Comparison of ENCODE assay signal across 8 cellular contexts in genomic region chr1:204506091-204506968, GRCh38. TPM values are rescaled to one million over a fixed set of nuclear protein-coding genes. Genes with fewer than 3 reads are reported as not detected.
DNase-seq lines count a peak whose midpoint lies in the region; ATAC-seq and TF ChIP-seq lines count a peak whose summit lies in the region.

No MANE protein-coding gene starts in this region.

- H4K20me1 ChIP-seq in SK-N-SH (ENCODE audit: insufficient read depth): peaks cover 3% of the 10 kb centered on the region

- no peaks in the 10 kb centered on the region for H3K79me2 ChIP-seq in SK-N-SH (ENCODE audit: insufficient read depth)

- intact Hi-C loops in left ventricle myocardium inferior (cut with micrococcal nuclease) (no loop called here), posterior cingulate gyrus (cut with DNase I) (loop anchor here (2.0 kb wide), 1 partner anchor 300 kb away; no protein-coding TSS in a partner anchor), uterus (cut with DNase I; ENCODE audit: low total_unique reads) (no loop called here)

- H3K9me3 ChIP-seq in SK-N-SH (no peaks in the 10 kb centered on the region), adipocyte (ENCODE audit: control insufficient read depth, low read length) (no peaks in the 10 kb centered on the region), left ventricle myocardium inferior (replicated peaks) (no peaks in the 10 kb centered on the region), uterus (no peaks in the 10 kb centered on the region)

- peak; percentile 46 for ATAC-seq in HG02623 (IDR thresholded peaks at IDR 0.05; ENCODE audit: unreplicated experiment)

- peak in 1 of 2 donors; percentile 11 for TF ChIP-seq POLR2A in uterus (IDR thresholded peaks at IDR 0.05)

- peak overlapping the region; percentile 78 for H3K4me2 ChIP-seq in SK-N-SH

- H3K27me3 ChIP-seq in SK-N-SH (ENCODE audit: insufficient read depth): no peaks in the 10 kb centered on the region
- H3K27me3 ChIP-seq in adipocyte (replicated peaks; ENCODE audit: control insufficient read depth, insufficient read depth, low read length): no peaks in the 10 kb centered on the region
- no peaks in the 10 kb centered on the region for H3K27me3 ChIP-seq in left ventricle myocardium inferior (ENCODE audit: low read depth)
- H3K27me3 ChIP-seq in uterus: no peaks in the 10 kb centered on the region

- 3% methylated on average over 31 of the region's 31 CpGs for WGBS in SK-N-SH (ENCODE audit: low lambda C conversion rate)

- peak in 1 of 2 experiments; percentile 72; a peak in 1 of 4 replicates for TF ChIP-seq EP300 in SK-N-SH (IDR thresholded peaks at IDR 0.05; ENCODE audit: borderline replicate concordance in 1 of 2, low read depth in 1 of 2, low read length in 1 of 2)

- H3K4me1 ChIP-seq in SK-N-SH (ENCODE audit: control insufficient read depth in 1 of 2, insufficient read depth in 2 of 2, low read depth in 1 of 2, low read length in 1 of 2) (peaks cover 3 to 5% of the 10 kb centered on the region in 2 experiments; a peak in 2 of 4 replicates), adipocyte (ENCODE audit: control insufficient read depth, insufficient read depth, low read length) (peaks cover 8% of the 10 kb centered on the region), left ventricle myocardium inferior (peaks cover 22% of the 10 kb centered on the region), uterus (no peaks in the 10 kb centered on the region)

- peak overlapping the region; percentile 97 for H2AFZ ChIP-seq in SK-N-SH (ENCODE audit: low read depth)

- CTCF ChIA-PET in SK-N-SH (lab: Yijun Ruan, JAX): interaction anchor here (0.6 to 26.2 kb wide), 15 partner anchors 10 to 435 kb away, joined by 3 to 1005 read pairs (median 4); partner anchors contain the start of genes MDM4 and PIK3C2B

- H3F3A ChIP-seq in SK-N-SH (replicated peaks; ENCODE audit: insufficient read depth): peaks cover 36% of the 10 kb centered on the region

- H3K27ac ChIP-seq in SK-N-SH (ENCODE audit: low read depth in 2 of 2, low read length in 1 of 2): peak overlapping the region; percentile 79 to 95
- H3K27ac ChIP-seq in left ventricle myocardium inferior (replicated peaks): peak overlapping the region; percentile 88
- peak overlapping the region; percentile 90 to 96 for H3K27ac ChIP-seq in uterus

- POLR2A ChIA-PET in SK-N-SH (lab: Yijun Ruan, JAX): interaction anchor here (0.6 to 3.6 kb wide), 6 partner anchors 10 to 75 kb away, joined by 3 to 51 read pairs (median 4); partner anchors contain the start of genes MDM4 and PIK3C2B

- H3K4me3 ChIP-seq in SK-N-SH (ENCODE audit: low read depth in 2 of 2, low read length in 1 of 2) (peak overlapping the region; percentile 41 to 72), adipocyte (ENCODE audit: low read length) (peak overlapping the region; percentile 80), left ventricle myocardium inferior (peak overlapping the region; percentile 71), uterus (peak overlapping the region; percentile 51 to 62)

- DNase-seq in GF-D8 (lab: John Stamatoyannopoulos, UW): peak; percentile 87
- peak; percentile 91 for DNase-seq in NCI-H1092 (lab: John Stamatoyannopoulos, UW)
- peak; percentile 33 for DNase-seq in SK-N-SH
- peak; percentile 93 for DNase-seq in adipocyte (ENCODE audit: low read depth)
- DNase-seq in left ventricle myocardium inferior: peak; percentile 55
- peak in 8 of 10 donors; percentile 49 to 90 (median 58) for DNase-seq in posterior cingulate gyrus
- DNase-seq in uterus: peak; percentile 66 to 74

- no peak for TF ChIP-seq RAD21 in SK-N-SH (IDR thresholded peaks at IDR 0.05; ENCODE audit: low read length)

- TF ChIP-seq CTCF in SK-N-SH (IDR thresholded peaks at IDR 0.05): no peak
- no peak for TF ChIP-seq CTCF in left ventricle myocardium inferior (IDR thresholded peaks at IDR 0.05; ENCODE audit: borderline replicate concordance)
- TF ChIP-seq CTCF in uterus (IDR thresholded peaks at IDR 0.05): no peak

- H3K9ac ChIP-seq in SK-N-SH: peak overlapping the region; percentile 58
- H3K9ac ChIP-seq in adipocyte (ENCODE audit: low read length): peak overlapping the region; percentile 76

- H3K9me2 ChIP-seq in SK-N-SH: no peaks in the 10 kb centered on the region

- no peaks in the 10 kb centered on the region for H3K36me3 ChIP-seq in SK-N-SH (replicated peaks in 1 of 2; ENCODE audit: control insufficient read depth in 1 of 2, insufficient read depth in 2 of 2, low read length in 1 of 2)
- no peaks in the 10 kb centered on the region for H3K36me3 ChIP-seq in adipocyte (ENCODE audit: control insufficient read depth, insufficient read depth, low read length, severe bottlenecking)
- H3K36me3 ChIP-seq in left ventricle myocardium inferior: no peaks in the 10 kb centered on the region
- H3K36me3 ChIP-seq in uterus: no peaks in the 10 kb centered on the region

TF ChIP-seq in SK-N-SH, 30 proteins besides CTCF, POLR2A, EP300 and RAD21:
- TF ChIP-seq SMC3 (IDR thresholded peaks at IDR 0.05; ENCODE audit: low read depth, low read length) (no peak), MEF2A (IDR thresholded peaks at IDR 0.05; ENCODE audit: borderline replicate concordance, low read depth) (no peak), RCOR1 (IDR thresholded peaks at IDR 0.05; ENCODE audit: low read length) (peak; percentile 63; the same call in 1 of the 2 replicates), CHD2 (IDR thresholded peaks at IDR 0.05; ENCODE audit: low read length, partially characterized antibody) (peak; percentile 62), PBX3 (IDR thresholded peaks at IDR 0.05) (0 out of 2 replicates have a peak, but pooled peaks have one; percentile 25), FOXJ3 (CRISPR knock-in tag; IDR thresholded peaks at IDR 0.05) (no peak; the same call in 1 of the 2 replicates), SIN3A (IDR thresholded peaks at IDR 0.05; ENCODE audit: borderline replicate concordance, low read depth, low read length) (no peak), TAF1 (IDR thresholded peaks at IDR 0.05; ENCODE audit: borderline replicate concordance, low read depth, low read length) (peak; percentile 28; the same call in 1 of the 2 replicates), FOSL2 (IDR thresholded peaks at IDR 0.05; ENCODE audit: borderline replicate concordance, low read depth) (peak; percentile 70), MXI1 (IDR thresholded peaks at IDR 0.05; ENCODE audit: low read depth, low read length) (0 out of 2 replicates have a peak, but pooled peaks have one; percentile 58), YY1 (IDR thresholded peaks at IDR 0.05; ENCODE audit: low read depth) (no peak), RXRA (IDR thresholded peaks at IDR 0.05; ENCODE audit: borderline replicate concordance, low read depth) (peak; percentile 33; the same call in 1 of the 2 replicates), TCF12 (IDR thresholded peaks at IDR 0.05) (0 out of 2 replicates have a peak, but pooled peaks have one; percentile 19), MAX (IDR thresholded peaks at IDR 0.05; ENCODE audit: low read depth) (peak; percentile 50; the same call in 1 of the 2 replicates), TEAD4 (IDR thresholded peaks at IDR 0.05; ENCODE audit: borderline replicate concordance, insufficient read depth) (peak; percentile 90)
- TF ChIP-seq, protein P1, sequence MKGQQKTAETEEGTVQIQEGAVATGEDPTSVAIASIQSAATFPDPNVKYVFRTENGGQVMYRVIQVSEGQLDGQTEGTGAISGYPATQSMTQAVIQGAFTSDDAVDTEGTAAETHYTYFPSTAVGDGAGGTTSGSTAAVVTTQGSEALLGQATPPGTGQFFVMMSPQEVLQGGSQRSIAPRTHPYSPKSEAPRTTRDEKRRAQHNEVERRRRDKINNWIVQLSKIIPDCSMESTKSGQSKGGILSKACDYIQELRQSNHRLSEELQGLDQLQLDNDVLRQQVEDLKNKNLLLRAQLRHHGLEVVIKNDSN (IDR thresholded peaks at IDR 0.05; ENCODE audit: borderline replicate concordance, low read depth): 0 out of 2 replicates have a peak, but pooled peaks have one; percentile 5
TF ChIP-seq in SK-N-SH: peak in this region for 11.

RNA-seq across cellular contexts. Expression of gene MDM4, which starts 9.9 kb away (rescaled TPM):
- polyA plus RNA-seq in SK-N-SH (2012; rRNA removed): 6.2 and 9.2 TPM in 2 replicates
- 3.4 and 3.7 TPM in 2 replicates for polyA plus RNA-seq in SK-N-SH (2012; cell fraction: cytosol; rRNA removed)
- 21.0 and 47.4 TPM in 2 replicates for polyA plus RNA-seq in SK-N-SH (2012; cell fraction: nucleus; rRNA removed)
- total RNA-seq in left ventricle myocardium inferior (29.3 TPM), uterus (100 to 1,000 TPM in 3 of 4 donors, 10 to 100 TPM in 1; 31.0 to 141 (median 134) TPM)

RNA-seq across cellular contexts. Expression of gene PIK3C2B, which starts 11.7 kb away (rescaled TPM):
- polyA plus RNA-seq in SK-N-SH (2012; rRNA removed): 6.5 and 6.6 TPM in 2 replicates
- polyA plus RNA-seq in SK-N-SH (2012; cell fraction: cytosol; rRNA removed): 2.4 and 3.6 TPM in 2 replicates
- polyA plus RNA-seq in SK-N-SH (2012; cell fraction: nucleus; rRNA removed): 10.2 and 11.2 TPM in 2 replicates
- total RNA-seq in left ventricle myocardium inferior: 18.5 TPM
- total RNA-seq in uterus: 10 to 100 TPM in 3 of 4 donors, 1 to 10 TPM in 1; 7.4 to 81.5 (median 38.3) TPM

Comparison
In these comparisons a context has a peak if more than half of its experiments do, and no peak if none do; other contexts are left out.
1. Peak in every context shown above with its lines: DNase-seq, ATAC-seq, H3K4me3 ChIP-seq and H3K27ac ChIP-seq.
2. DNase-seq: peak in every context shown above with its lines; median percentile 93 in adipocyte; 91 in NCI-H1092; 87 in GF-D8; 70 in uterus; 58 in posterior cingulate gyrus; 55 in left ventricle myocardium inferior; 33 in SK-N-SH.